Comparison of ENCODE assay signal across 1 cellular context in genomic region chr1:145891143-145891542, GRCh38.
TF ChIP-seq lines count a peak whose summit lies in the region.

No MANE protein-coding gene starts in this region.

TF ChIP-seq in SK-N-SH treated with all-trans-retinoic acid at 6 μM for 48 hours, 23 proteins besides CTCF, POLR2A, EP300 and RAD21 (continued from another document):
- TF ChIP-seq TSHZ2 (CRISPR knock-in tag; IDR thresholded peaks at IDR 0.05) (no peak), PPARA (CRISPR knock-in tag; IDR thresholded peaks at IDR 0.05; ENCODE audit: borderline replicate concordance) (no peak), CSRNP3 (CRISPR knock-in tag; IDR thresholded peaks at IDR 0.05) (no peak)
